Comparison of ENCODE assay signal across 28 cellular contexts in genomic region chr15:60119101-60119500, GRCh38.
"Had no signal": no experiment of that assay in that cellular context is flagged by ENCODE, and none has a peak within 500 bp of the region (broad histone marks: within the 10 kb centered on the region; RNA-seq: fewer than 3 reads in every experiment).

No MANE protein-coding gene starts in this region.

- H3K79me2 ChIP-seq: parathyroid adenoma had no signal

- H3K9ac ChIP-seq: parathyroid adenoma had no signal

- H3K36me3 ChIP-seq: adrenal gland, heart left ventricle, right atrium auricular region, stomach, thyroid gland, upper lobe of left lung, vagina had no signal

- H2AFZ ChIP-seq: parathyroid adenoma had no signal

- ATAC-seq: activated T-cell treated with anti-CD3 and anti-CD28 coated beads, Interleukin-2, amount 50 U/mL, for 72 hours; body of pancreas; effector memory CD8-positive, alpha-beta T cell; esophagus mucosa; foreskin keratinocyte; heart left ventricle; left cardiac atrium; naive thymus-derived CD4-positive, alpha-beta T cell; stimulated activated naive B cell treated with anti-CD40 and anti-IgM and Interleukin-4, amounts not matched to agents 10 μg/mL and 1 μg/mL and 100 μg/mL, for 72 hours; T-helper 17 cell had no signal

- H3K9me3 ChIP-seq: adrenal gland, body of pancreas, heart left ventricle, right atrium auricular region, stomach, thyroid gland, upper lobe of left lung, vagina had no signal

- H3K27ac ChIP-seq: adrenal gland, body of pancreas, foreskin keratinocyte, heart left ventricle, parathyroid adenoma, right atrium auricular region, stomach, thyroid gland, upper lobe of left lung, vagina had no signal

- H3K27me3 ChIP-seq: right atrium auricular region, thyroid gland, upper lobe of left lung, vagina had no signal

- FAIRE-seq: colon, keratinocyte had no signal

- DNase-seq: activated effector memory CD4-positive, alpha-beta T cell treated with Interleukin-2 at 50 U/mL for 16 hours; activated naive CD4-positive, alpha-beta T cell treated with anti-CD3 and anti-CD28 coated beads for 36 hours; activated naive CD8-positive, alpha-beta T cell treated with anti-CD3 and anti-CD28 coated beads for 36 hours; activated T-cell treated with anti-CD3 and anti-CD28 coated beads for 4 hours; activated T-cell treated with anti-CD3 and anti-CD28 coated beads, Interleukin-2, amount 50 U/mL, for 72 hours; adrenal gland; aorta; body of pancreas; effector memory CD8-positive, alpha-beta T cell; foreskin keratinocyte; heart left ventricle; left cardiac atrium; mammary epithelial cell; naive thymus-derived CD4-positive, alpha-beta T cell; nucleus accumbens; stimulated activated CD4-positive, alpha-beta T cell treated with anti-CD3 and anti-CD28 coated beads, Interleukin-15, amount 100 ng/mL, for 24 hours; stimulated activated CD4-positive, alpha-beta T cell treated with anti-CD3 and anti-CD28 coated beads, Interleukin-2, amount 100 ng/mL, for 24 hours; stimulated activated naive B cell treated with anti-CD40 and anti-IgM and Interleukin-4, amounts not matched to agents 10 μg/mL and 1 μg/mL and 100 μg/mL, for 72 hours; stomach; T-helper 17 cell; thyroid gland; upper lobe of left lung had no signal

- H3K4me3 ChIP-seq: adrenal gland, body of pancreas, heart left ventricle, right atrium auricular region, stomach, thyroid gland, upper lobe of left lung, vagina had no signal

- H3K4me1 ChIP-seq: adrenal gland, body of pancreas, heart left ventricle, parathyroid adenoma, right atrium auricular region, stomach, upper lobe of left lung, vagina had no signal
